In genomic region chr1:101129975-101130374, GRCh38 we compare ENCODE assay signal across 21 cellular contexts.
DNase-seq lines count a peak whose midpoint lies in the region; ATAC-seq and TF ChIP-seq lines count a peak whose summit lies in the region.
"Had no signal": no experiment of that assay in that cellular context is flagged by ENCODE, and none has a peak within 500 bp of the region (broad histone marks: within the 10 kb centered on the region; RNA-seq: fewer than 3 reads in every experiment).

No MANE protein-coding gene starts in this region.

- no peak for DNase-seq in activated CD4-positive, alpha-beta T cell treated with anti-CD3 and anti-CD28 coated beads for 36 hours
- no peak for DNase-seq in activated CD4-positive, alpha-beta T cell treated with anti-CD3 and anti-CD28 coated beads for 4 hours
- no peak for DNase-seq in activated CD8-positive, alpha-beta T cell treated with anti-CD3 and anti-CD28 coated beads for 36 hours
- DNase-seq in naive B cell (no peak), KG1 (lab: John Stamatoyannopoulos, UW) (no peak), HUDEP-2 (lab: John Stamatoyannopoulos, UW; ENCODE audit: unreplicated experiment in 76 of 76) (no peak), left cardiac atrium (no peak)
- DNase-seq: activated CD8-positive, alpha-beta memory T cell treated with anti-CD3 and anti-CD28 coated beads, Interleukin-2, amount 50 U/mL, for 4 hours; caudate nucleus; erythroblast; hypothalamus; MV-4-11; NCI-H187 treated with DMSO at 0.1 percent for 48 hours; NCI-H2227 treated with DMSO at 0.1 percent for 48 hours; stimulated activated CD4-positive, alpha-beta T cell treated with anti-CD3 and anti-CD28 coated beads, Interleukin-1b, Interleukin-23, amount 100 ng/mL, for 48 hours; stomach had no signal

- H3K27me3 Mint-ChIP-seq in activated CD4-positive, alpha-beta T cell treated with anti-CD3 and anti-CD28 coated beads for 36 hours = no peaks in the 10 kb centered on the region
- H3K27me3 Mint-ChIP-seq in activated CD8-positive, alpha-beta T cell treated with anti-CD3 and anti-CD28 coated beads for 36 hours = no peaks in the 10 kb centered on the region
- H3K27me3 Mint-ChIP-seq in naive B cell = no peaks in the 10 kb centered on the region
- H3K27me3 Mint-ChIP-seq: type B pancreatic cell had no signal

- peaks cover 2% of the 10 kb centered on the region for H3K36me3 Mint-ChIP-seq in activated CD4-positive, alpha-beta T cell treated with anti-CD3 and anti-CD28 coated beads for 36 hours (ENCODE audit: low read depth)
- H3K36me3 Mint-ChIP-seq in activated CD8-positive, alpha-beta T cell treated with anti-CD3 and anti-CD28 coated beads for 36 hours (ENCODE audit: low read depth) = peaks cover 1% of the 10 kb centered on the region
- no peaks in the 10 kb centered on the region for H3K36me3 Mint-ChIP-seq in naive B cell
- H3K36me3 Mint-ChIP-seq: type B pancreatic cell, WTC11 had no signal

- peak; percentile 85 for ATAC-seq in activated CD4-positive, alpha-beta T cell treated with anti-CD3 and anti-CD28 coated beads for 36 hours
- peak; percentile 84 for ATAC-seq in activated CD8-positive, alpha-beta T cell treated with anti-CD3 and anti-CD28 coated beads for 36 hours
- ATAC-seq in naive B cell (ENCODE audit: low read depth in 2 of 2) (no peak), left cardiac atrium (no peak)
- ATAC-seq: WTC11 had no signal

- intact Hi-C loops in activated CD4-positive, alpha-beta T cell treated with anti-CD3 and anti-CD28 coated beads for 36 hours (cut with DNase I, micrococcal nuclease) = no loop called here
- intact Hi-C loops in activated CD8-positive, alpha-beta T cell treated with anti-CD3 and anti-CD28 coated beads for 36 hours (cut with micrococcal nuclease) = loop anchor here (10.0 kb wide), 1 partner anchor 225 kb away; no protein-coding TSS in a partner anchor
- intact Hi-C loops in left cardiac atrium (cut with DNase I) = loop anchor here in 1 of 2 donors (10.0 kb wide), 1 partner anchor 155 kb away; no protein-coding TSS in a partner anchor

- no peaks in the 10 kb centered on the region for H3K9me3 ChIP-seq in HEK293 (ENCODE audit: control insufficient read depth, insufficient read depth, low read depth, low read length)
- H3K9me3 ChIP-seq: stomach had no signal

- H3K4me1 ChIP-seq in HEK293 (ENCODE audit: control insufficient read depth, insufficient read depth, low read length) = peaks cover 3% of the 10 kb centered on the region
- H3K4me1 ChIP-seq: stomach had no signal

- H3K4me3 Mint-ChIP-seq in activated CD4-positive, alpha-beta T cell treated with anti-CD3 and anti-CD28 coated beads for 36 hours = no peak overlapping the region
- H3K4me3 Mint-ChIP-seq in activated CD8-positive, alpha-beta T cell treated with anti-CD3 and anti-CD28 coated beads for 36 hours = no peak overlapping the region
- peak overlapping the region in 2 of 8 donors; percentile 53 to 74 for H3K4me3 Mint-ChIP-seq in naive B cell
- H3K4me3 Mint-ChIP-seq: neural crest cell, type B pancreatic cell, WTC11 had no signal

- CTCF ChIA-PET in activated CD4-positive, alpha-beta T cell treated with anti-CD3 and anti-CD28 coated beads for 36 hours (lab: Charles Lee) = interaction anchor here (0.7 to 3.7 kb wide), 9 partner anchors 8 to 1132 kb away, joined by 3 to 28 read pairs (median 3); no protein-coding TSS in a partner anchor
- CTCF ChIA-PET in HEK293 (lab: Yijun Ruan, JAX) = interaction anchor here (0.6 to 1.3 kb wide), 2 partner anchors 13 to 209 kb away, joined by 3 to 5 read pairs; no protein-coding TSS in a partner anchor
- CTCF ChIA-PET in activated CD8-positive, alpha-beta T cell treated with anti-CD3 and anti-CD28 coated beads for 36 hours (lab: Charles Lee) = interaction anchor here (0.7 to 5.2 kb wide), 12 partner anchors 8 to 261 kb away, joined by 3 to 48 read pairs (median 3); no protein-coding TSS in a partner anchor

- TF ChIP-seq CTCF in HEK293 (tag by site-specific recombination; IDR thresholded peaks at IDR 0.05) = no peak
- TF ChIP-seq CTCF in activated CD8-positive, alpha-beta T cell treated with anti-CD3 and anti-CD28 coated beads for 36 hours (IDR thresholded peaks at IDR 0.05) = no peak

- H3K4me3 ChIP-seq in HEK293 (ENCODE audit: low read depth, low read length) = no peak overlapping the region
- H3K4me3 ChIP-seq: stomach had no signal

- H3K27ac Mint-ChIP-seq in activated CD4-positive, alpha-beta T cell treated with anti-CD3 and anti-CD28 coated beads for 36 hours = peak overlapping the region; percentile 58
- peak overlapping the region; percentile 71 for H3K27ac Mint-ChIP-seq in activated CD8-positive, alpha-beta T cell treated with anti-CD3 and anti-CD28 coated beads for 36 hours
- H3K27ac Mint-ChIP-seq in naive B cell = peak overlapping the region in 4 of 6 donors; percentile 11 to 81 (median 47)
- H3K27ac Mint-ChIP-seq: WTC11 had no signal

- peaks cover 66% of the 10 kb centered on the region for H3K4me1 Mint-ChIP-seq in activated CD4-positive, alpha-beta T cell treated with anti-CD3 and anti-CD28 coated beads for 36 hours
- H3K4me1 Mint-ChIP-seq in activated CD8-positive, alpha-beta T cell treated with anti-CD3 and anti-CD28 coated beads for 36 hours (ENCODE audit: low read depth) = peaks cover 61% of the 10 kb centered on the region
- H3K4me1 Mint-ChIP-seq in naive B cell = peaks cover 47 to 80% (median 56%) of the 10 kb centered on the region in 3 donors

- POLR2A ChIA-PET in activated CD4-positive, alpha-beta T cell treated with anti-CD3 and anti-CD28 coated beads for 36 hours (lab: Charles Lee) = interaction anchor here (0.6 to 0.9 kb wide), 7 partner anchors 24 to 230 kb away, joined by 3 to 4 read pairs (median 3); no protein-coding TSS in a partner anchor
- POLR2A ChIA-PET in HEK293 (lab: Yijun Ruan, JAX) = interaction anchor here (2.3 kb wide), 1 partner anchor 235 kb away, joined by 12 read pairs; the partner anchor contains the start of genes EXTL2 and SLC30A7
- POLR2A ChIA-PET in activated CD8-positive, alpha-beta T cell treated with anti-CD3 and anti-CD28 coated beads for 36 hours (lab: Charles Lee) = interaction anchor here (0.8 to 3.5 kb wide), 8 partner anchors 9 to 160 kb away, joined by 3 to 11 read pairs (median 4); no protein-coding TSS in a partner anchor

- no peaks in the 10 kb centered on the region for H3K9me3 Mint-ChIP-seq in activated CD4-positive, alpha-beta T cell treated with anti-CD3 and anti-CD28 coated beads for 36 hours (ENCODE audit: low read depth)
- no peaks in the 10 kb centered on the region for H3K9me3 Mint-ChIP-seq in activated CD8-positive, alpha-beta T cell treated with anti-CD3 and anti-CD28 coated beads for 36 hours
- H3K9me3 Mint-ChIP-seq in naive B cell = peaks cover 0 to under 1% (median 0%) of the 10 kb centered on the region in 7 donors
- H3K9me3 Mint-ChIP-seq: neural crest cell, WTC11 had no signal

- no peaks in the 10 kb centered on the region for H3K36me3 ChIP-seq in HEK293 (ENCODE audit: control insufficient read depth in 2 of 2, insufficient read depth in 1 of 2, low read length in 2 of 2)
- H3K36me3 ChIP-seq: stomach had no signal

- H3K27ac ChIP-seq in HEK293 (ENCODE audit: extremely low read depth, low read depth, low read length) = no peak overlapping the region
- H3K27ac ChIP-seq: HL-60, stomach had no signal

TF ChIP-seq in HEK293, 187 proteins besides CTCF, POLR2A, EP300 and RAD21:
- TF ChIP-seq ZNF239 (tag by site-specific recombination; IDR thresholded peaks at IDR 0.05) (no peak), PRDM10 (tag by site-specific recombination; IDR thresholded peaks at IDR 0.05) (peak; percentile 72), ZNF155 (tag by site-specific recombination; IDR thresholded peaks at IDR 0.05) (no peak), ZNF610 (tag by site-specific recombination; IDR thresholded peaks at IDR 0.05; ENCODE audit: borderline replicate concordance) (no peak), ZSCAN4 (tag by site-specific recombination; IDR thresholded peaks at IDR 0.05) (no peak)

Comparison
In these comparisons a context has a peak if more than half of its experiments do, and no peak if none do; other contexts are left out.
1. ATAC-seq: peak in activated CD4-positive, alpha-beta T cell treated with anti-CD3 and anti-CD28 coated beads for 36 hours (single experiment) and activated CD8-positive, alpha-beta T cell treated with anti-CD3 and anti-CD28 coated beads for 36 hours (single experiment); none in naive B cell (0 of 2) and left cardiac atrium (0 of 2).
2. Peak in every context shown above with its lines, with median percentiles within 50 percentile points of each other: H3K27ac Mint-ChIP-seq.